In the genomic region with DNA sequence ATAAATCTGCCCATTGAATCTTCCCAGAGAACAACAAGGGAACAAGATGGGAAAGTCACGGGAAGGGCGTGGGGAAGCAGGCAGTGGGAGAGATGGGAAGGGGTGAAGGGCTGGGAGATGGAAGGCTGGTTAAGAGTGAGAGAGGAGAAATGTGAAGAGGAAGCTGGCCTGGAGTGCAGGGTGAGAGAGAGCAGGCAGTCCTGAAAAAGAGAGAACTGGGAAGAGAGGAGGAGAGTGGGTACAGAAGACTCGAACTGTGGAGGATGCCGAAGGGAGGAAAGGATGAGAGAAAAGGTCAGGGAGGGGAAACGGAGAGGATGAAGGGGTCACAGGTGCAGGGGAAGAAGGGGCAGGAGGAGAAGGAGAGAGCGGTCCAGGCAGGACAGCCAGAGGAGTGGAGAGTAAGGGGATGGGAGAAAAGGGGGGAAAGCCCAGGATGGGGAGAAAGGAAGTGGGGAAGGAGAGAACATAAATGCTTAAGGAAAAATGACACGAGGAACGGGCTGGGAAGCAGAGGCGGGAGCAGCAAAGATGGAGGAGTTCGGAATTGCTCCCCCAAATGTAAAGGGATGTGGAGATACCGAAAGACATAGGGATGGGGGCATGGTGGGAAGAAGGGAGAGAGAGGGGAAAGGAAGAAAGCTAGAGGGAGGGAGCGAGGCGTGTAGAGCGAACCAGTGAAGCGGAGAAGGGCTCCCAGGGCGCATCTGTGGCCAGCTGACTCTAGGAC, we compare ENCODE assay signal across 1 cellular context.
TF ChIP-seq lines count a peak whose summit lies in the region.

No MANE protein-coding gene starts in this region.

TF ChIP-seq in endothelial cell of umbilical vein, 7 proteins besides CTCF, POLR2A, EP300 and RAD21:
- TF ChIP-seq, protein P1, sequence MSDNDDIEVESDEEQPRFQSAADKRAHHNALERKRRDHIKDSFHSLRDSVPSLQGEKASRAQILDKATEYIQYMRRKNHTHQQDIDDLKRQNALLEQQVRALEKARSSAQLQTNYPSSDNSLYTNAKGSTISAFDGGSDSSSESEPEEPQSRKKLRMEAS (IDR thresholded peaks at IDR 0.05; ENCODE audit: insufficient read depth, insufficient read length): no peak
- TF ChIP-seq MYC (IDR thresholded peaks at IDR 0.05; ENCODE audit: low read depth, low read length) (no peak), FOS (IDR thresholded peaks at IDR 0.05; ENCODE audit: borderline replicate concordance, insufficient read depth, low read length) (no peak), JUN (IDR thresholded peaks at IDR 0.05; ENCODE audit: borderline replicate concordance, insufficient read depth, insufficient read length, low read depth) (no peak), EZH2 (IDR thresholded peaks at IDR 0.05; ENCODE audit: borderline replicate concordance, low read depth, low read length, severe bottlenecking) (peak; percentile 81)
